ENCODE assay signal across 17 cellular contexts in genomic region chr21:44333701-44334636, GRCh38.
DNase-seq lines count a peak whose midpoint lies in the region; ATAC-seq lines count a peak whose summit lies in the region.
"Had no signal": no experiment of that assay in that cellular context is flagged by ENCODE, and none has a peak within 500 bp of the region (broad histone marks: within the 10 kb centered on the region; RNA-seq: fewer than 3 reads in every experiment).

No MANE protein-coding gene starts in this region.

- peak overlapping the region in 5 of 11 experiments; percentile 44 to 87 (median 47); a peak in 7 of 22 replicates for H3K27ac ChIP-seq in BLaER1 treated with 17β-estradiol and CSF1 and Interleukin-3, amounts not matched to agents 10 nM and 100 nM
- H3K27ac ChIP-seq: SJCRH30 had no signal

- peak overlapping the region in 9 of 11 experiments; percentile 22 to 65 (median 41); a peak in 16 of 22 replicates for H3K9ac ChIP-seq in BLaER1 treated with 17β-estradiol and CSF1 and Interleukin-3, amounts not matched to agents 10 nM and 100 nM

- peaks cover 50 to 94% (median 86%) of the 10 kb centered on the region in 10 experiments for H3K4me1 ChIP-seq in BLaER1 treated with 17β-estradiol and CSF1 and Interleukin-3, amounts not matched to agents 10 nM and 100 nM
- H3K4me1 ChIP-seq: SJCRH30 had no signal

- no peak overlapping the region for H3K4me3 Mint-ChIP-seq in stimulated activated memory B cell treated with anti-CD40 and anti-IgM and Interleukin-4, amounts not matched to agents 10 μg/mL and 1 μg/mL and 100 μg/mL, for 72 hours
- H3K4me3 Mint-ChIP-seq: CD4-positive, alpha-beta T cell had no signal

- peak overlapping the region; percentile 74 to 95 (median 91) for H3K4me2 ChIP-seq in BLaER1 treated with 17β-estradiol and CSF1 and Interleukin-3, amounts not matched to agents 10 nM and 100 nM

- peaks cover 0 to 29% (median 9%) of the 10 kb centered on the region in 11 experiments; a peak in 13 of 22 replicates for H3K36me3 ChIP-seq in BLaER1 treated with 17β-estradiol and CSF1 and Interleukin-3, amounts not matched to agents 10 nM and 100 nM
- H3K36me3 ChIP-seq: SJCRH30 had no signal

- ATAC-seq in HG03457 (IDR thresholded peaks at IDR 0.05; ENCODE audit: unreplicated experiment) = no peak
- ATAC-seq in stimulated activated memory B cell treated with anti-CD40 and anti-IgM and Interleukin-4, amounts not matched to agents 10 μg/mL and 1 μg/mL and 100 μg/mL, for 72 hours = no peak
- ATAC-seq in activated CD4-positive, CD25-positive, alpha-beta regulatory T cell treated with anti-CD3 and anti-CD28 coated beads, Interleukin-2, amount 50 U/mL, for 24 hours = no peak

- no peaks in the 10 kb centered on the region for H3K9me3 ChIP-seq in BLaER1 treated with 17β-estradiol and CSF1 and Interleukin-3, amounts not matched to agents 10 nM and 100 nM (replicated peaks in 1 of 11)
- H3K9me3 ChIP-seq: SJCRH30 had no signal

- in situ Hi-C loops in ACHN (cut with HindIII; ENCODE audit: low pct_ligation_motif_present, low pct_unique_long_range_greater_than_20kb, low sequenced_read_pairs) = no loop called here

- peaks cover 18% of the 10 kb centered on the region for H3K36me3 Mint-ChIP-seq in stimulated activated memory B cell treated with anti-CD40 and anti-IgM and Interleukin-4, amounts not matched to agents 10 μg/mL and 1 μg/mL and 100 μg/mL, for 72 hours

- H3K27me3 ChIP-seq in BLaER1 treated with 17β-estradiol and CSF1 and Interleukin-3, amounts not matched to agents 10 nM and 100 nM = no peaks in the 10 kb centered on the region
- H3K27me3 ChIP-seq: SJCRH30 had no signal

- DNase-seq in ACHN (peak; percentile 13), SW480 (ENCODE audit: low spot score) (peak; percentile 23), kidney tubule cell (ENCODE audit: low spot score) (peak; percentile 66)
- DNase-seq: CD4-positive, alpha-beta T cell; DND-41; GDM1; KG1; NCI-H1048; NCI-H1436 treated with DMSO at 0.1 percent for 48 hours; NCI-H2081 treated with DMSO at 0.1 percent for 48 hours; NCI-H2227 treated with DMSO at 0.1 percent for 48 hours; NCI-H524; SJCRH30 had no signal

- no peaks in the 10 kb centered on the region for H3K27me3 Mint-ChIP-seq in stimulated activated memory B cell treated with anti-CD40 and anti-IgM and Interleukin-4, amounts not matched to agents 10 μg/mL and 1 μg/mL and 100 μg/mL, for 72 hours
- H3K27me3 Mint-ChIP-seq: CD4-positive, alpha-beta T cell had no signal

- peaks cover 15 to 70% (median 45%) of the 10 kb centered on the region in 11 experiments; a peak in 21 of 22 replicates for H4K20me1 ChIP-seq in BLaER1 treated with 17β-estradiol and CSF1 and Interleukin-3, amounts not matched to agents 10 nM and 100 nM

- no peak overlapping the region for H3K27ac Mint-ChIP-seq in stimulated activated memory B cell treated with anti-CD40 and anti-IgM and Interleukin-4, amounts not matched to agents 10 μg/mL and 1 μg/mL and 100 μg/mL, for 72 hours
- H3K27ac Mint-ChIP-seq: CD4-positive, alpha-beta T cell had no signal

- peaks cover 20% of the 10 kb centered on the region for H3K4me1 Mint-ChIP-seq in stimulated activated memory B cell treated with anti-CD40 and anti-IgM and Interleukin-4, amounts not matched to agents 10 μg/mL and 1 μg/mL and 100 μg/mL, for 72 hours

- H3K9me3 Mint-ChIP-seq in stimulated activated memory B cell treated with anti-CD40 and anti-IgM and Interleukin-4, amounts not matched to agents 10 μg/mL and 1 μg/mL and 100 μg/mL, for 72 hours = no peaks in the 10 kb centered on the region
- H3K9me3 Mint-ChIP-seq: CD4-positive, alpha-beta T cell had no signal

- peak overlapping the region in 1 of 10 experiments; percentile 40; a peak in 2 of 20 replicates for H3K4me3 ChIP-seq in BLaER1 treated with 17β-estradiol and CSF1 and Interleukin-3, amounts not matched to agents 10 nM and 100 nM
- H3K4me3 ChIP-seq: SJCRH30 had no signal

Comparison
In these comparisons a context has a peak if more than half of its experiments do, and no peak if none do; other contexts are left out.
1. DNase-seq: peak in every context shown above with its lines; median percentile 66 in kidney tubule cell; 23 in SW480; 13 in ACHN.